Comparison of ENCODE assay signal across 19 cellular contexts in the genomic region with DNA sequence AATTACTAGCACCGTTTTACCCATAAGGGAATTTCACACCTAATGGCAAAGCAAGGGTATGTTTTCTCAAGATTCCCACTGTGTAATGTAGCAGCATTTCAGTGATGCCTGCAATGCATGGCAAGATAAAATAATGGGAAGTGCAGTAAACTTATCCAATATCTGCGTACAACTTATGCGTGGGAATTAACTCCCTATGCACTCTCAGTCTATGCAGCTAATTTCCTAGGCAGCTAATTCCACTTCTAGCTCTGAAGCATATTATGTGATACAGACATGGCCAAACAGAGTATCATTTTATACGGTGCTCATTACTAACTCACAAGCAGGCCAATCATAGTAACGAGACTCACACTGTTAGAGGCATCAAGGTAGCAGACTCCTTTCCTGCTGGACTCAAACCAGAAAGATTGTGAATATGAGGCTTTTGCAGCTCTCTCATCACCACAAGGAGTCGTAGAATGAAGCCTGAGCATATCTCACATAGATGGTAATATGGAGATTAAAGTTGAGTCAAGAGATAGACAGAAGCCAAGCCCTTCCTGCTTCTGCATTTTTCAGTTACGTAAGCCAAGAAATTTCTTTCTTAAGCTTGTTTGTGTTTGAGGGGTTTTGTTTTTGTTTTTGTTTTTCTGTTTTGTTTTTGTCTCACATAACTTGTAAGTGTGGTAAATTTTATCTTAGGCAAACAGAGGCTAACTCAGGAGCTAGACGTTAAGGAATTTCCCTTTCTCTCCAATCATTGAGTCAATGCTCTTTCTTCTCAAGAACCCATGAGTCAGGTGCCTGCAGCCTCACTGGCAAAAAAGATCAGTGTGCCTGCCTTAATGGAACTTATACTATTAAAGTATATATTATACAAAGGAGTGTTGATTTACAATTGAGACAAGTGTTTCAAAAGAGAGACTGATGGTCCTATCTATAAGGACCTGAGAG. TPM values are rescaled to one million over a fixed set of nuclear protein-coding genes. Genes with fewer than 3 reads are reported as not detected.
DNase-seq lines count a peak whose midpoint lies in the region; ATAC-seq, FAIRE-seq and TF ChIP-seq lines count a peak whose summit lies in the region.
"Had no signal": no experiment of that assay in that cellular context is flagged by ENCODE, and none has a peak within 500 bp of the region (broad histone marks: within the 10 kb centered on the region; RNA-seq: fewer than 3 reads in every experiment).

No MANE protein-coding gene starts in this region.

- H3K9ac ChIP-seq in endothelial cell of umbilical vein (replicated peaks; ENCODE audit: extremely low read depth, insufficient read depth, low read length): no peak overlapping the region

- peak; percentile 70 to 74 for ATAC-seq in activated T-cell treated with anti-CD3 and anti-CD28 coated beads, Interleukin-2, amount 50 U/mL, for 72 hours (replicated peaks in 1 of 2)
- ATAC-seq in Panc1 (peak; percentile 93), HG02973 (IDR thresholded peaks at IDR 0.05; ENCODE audit: unreplicated experiment) (no peak)

- TF ChIP-seq POLR2A in endothelial cell of umbilical vein (IDR thresholded peaks at IDR 0.05; ENCODE audit: low read depth, low read length): no peak

- H3K27ac ChIP-seq in Panc1 (ENCODE audit: low read length) (peak overlapping the region; percentile 86), endothelial cell of umbilical vein (ENCODE audit: insufficient read depth, low read depth, low read length) (no peak overlapping the region)
- H3K27ac ChIP-seq: HL-60, vagina had no signal

- H3K79me2 ChIP-seq in endothelial cell of umbilical vein (ENCODE audit: control insufficient read depth, insufficient read depth, low read length): no peaks in the 10 kb centered on the region

- H3K9me3 ChIP-seq in Panc1 (ENCODE audit: control insufficient read depth, insufficient read depth, low read depth, low read length): no peaks in the 10 kb centered on the region
- H3K9me3 ChIP-seq in endothelial cell of umbilical vein (replicated peaks; ENCODE audit: control insufficient read depth, insufficient read depth, low read length): no peaks in the 10 kb centered on the region
- H3K9me3 ChIP-seq: vagina had no signal

- peaks cover 3% of the 10 kb centered on the region for H3K27me3 Mint-ChIP-seq in activated T-cell treated with anti-CD3 and anti-CD28 coated beads, Interleukin-2, amount 50 U/mL, for 72 hours (ENCODE audit: low read depth)
- H3K27me3 Mint-ChIP-seq in activated T-cell treated with anti-CD3 and anti-CD28 coated beads, Interleukin-2, amount 50 U/mL, for 24 hours: peaks cover 5% of the 10 kb centered on the region

- CTCF ChIA-PET in Panc1 (lab: Charles Lee) (interaction anchor here (0.7 to 1.0 kb wide), 2 partner anchors 9 to 15 kb away, joined by 3 read pairs; no protein-coding TSS in a partner anchor), endothelial cell of umbilical vein (lab: Charles Lee) (interaction anchor here (1.0 to 1.9 kb wide), 11 partner anchors 9 to 87 kb away, joined by 3 to 9 read pairs (median 4); a partner anchor contains a TSS)

- TF ChIP-seq CTCF in Panc1 (IDR thresholded peaks at IDR 0.05) (peak; percentile 40), endothelial cell of umbilical vein (IDR thresholded peaks at IDR 0.05; ENCODE audit: extremely low read depth in 1 of 2, insufficient read depth in 1 of 2, low read depth in 1 of 2, low read length in 2 of 2) (no peak)

- peak overlapping the region; percentile 66 for H2AFZ ChIP-seq in endothelial cell of umbilical vein (ENCODE audit: low read depth, low read length)

- in situ Hi-C loops in Panc1 (cut with HindIII; ENCODE audit: low pct_unique_long_range_greater_than_20kb, low sequenced_read_pairs): no loop called here

- dilution Hi-C loops in endothelial cell of umbilical vein (cut with MboI; ENCODE audit: extremely low pct_ligation_motif_present, low sequenced_read_pairs): no loop called here

- peak in 1 of 2 donors; percentile 0 for DNase-seq in activated T-cell treated with anti-CD3 and anti-CD28 coated beads, Interleukin-2, amount 50 U/mL, for 72 hours
- DNase-seq in activated T-cell treated with anti-CD3 and anti-CD28 coated beads, Interleukin-2, amount 50 U/mL, for 24 hours: no peak
- DNase-seq in Panc1 (ENCODE audit: low read depth, low spot score): no peak
- peak; percentile 55 for DNase-seq in endothelial cell of umbilical vein (ENCODE audit: low read depth, low spot score)
- DNase-seq in renal cortical epithelial cell (ENCODE audit: low read depth): peak; percentile 58
- no peak for DNase-seq in NCI-H748 (lab: John Stamatoyannopoulos, UW; ENCODE audit: unreplicated experiment)
- DNase-seq in NCI-H1436 (lab: John Stamatoyannopoulos, UW): no peak
- DNase-seq: activated naive CD8-positive, alpha-beta T cell treated with anti-CD3 and anti-CD28 coated beads for 36 hours; CD8-positive, alpha-beta memory T cell; EL; KBM-7; NCI-H1105 treated with DMSO at 0.1 percent for 48 hours; NCI-H2171 treated with DMSO at 0.1 percent for 48 hours; nephron progenitor cell; NK-92 treated with Interleukin-12 subunit alpha and Interleukin-12 subunit beta, amount 100 ng/mL, for 24 hours had no signal

- no peaks in the 10 kb centered on the region for H3K36me3 Mint-ChIP-seq in activated T-cell treated with anti-CD3 and anti-CD28 coated beads, Interleukin-2, amount 50 U/mL, for 72 hours (ENCODE audit: insufficient read depth in 2 of 2)
- H3K36me3 Mint-ChIP-seq in activated T-cell treated with anti-CD3 and anti-CD28 coated beads, Interleukin-2, amount 50 U/mL, for 24 hours (ENCODE audit: low read depth): no peaks in the 10 kb centered on the region
- H3K36me3 Mint-ChIP-seq: activated naive CD8-positive, alpha-beta T cell treated with anti-CD3 and anti-CD28 coated beads for 36 hours; CD8-positive, alpha-beta memory T cell had no signal

- no peaks in the 10 kb centered on the region for H3K9me1 ChIP-seq in endothelial cell of umbilical vein (replicated peaks; ENCODE audit: control insufficient read depth, extremely low read depth, insufficient read depth, low read length)

- no peak overlapping the region for H3K27ac Mint-ChIP-seq in activated T-cell treated with anti-CD3 and anti-CD28 coated beads, Interleukin-2, amount 50 U/mL, for 72 hours
- H3K27ac Mint-ChIP-seq in activated T-cell treated with anti-CD3 and anti-CD28 coated beads, Interleukin-2, amount 50 U/mL, for 24 hours: no peak overlapping the region
- H3K27ac Mint-ChIP-seq: activated naive CD8-positive, alpha-beta T cell treated with anti-CD3 and anti-CD28 coated beads for 36 hours; nephron progenitor cell had no signal

- no peaks in the 10 kb centered on the region for H3K36me3 ChIP-seq in Panc1 (ENCODE audit: control insufficient read depth, insufficient read depth, low read length)
- no peaks in the 10 kb centered on the region for H3K36me3 ChIP-seq in endothelial cell of umbilical vein (ENCODE audit: control insufficient read depth in 2 of 2, extremely low read depth in 1 of 2, insufficient read depth in 2 of 2, low read length in 2 of 2)
- H3K36me3 ChIP-seq: vagina had no signal

- intact Hi-C loops in Panc1 (cut with micrococcal nuclease; ENCODE audit: unreplicated experiment) (no loop called here), endothelial cell of umbilical vein (cut with micrococcal nuclease) (loop anchor here (2.0 kb wide), 1 partner anchor 36 kb away; a partner anchor contains a TSS)

- peak; percentile 77 for FAIRE-seq in endothelial cell of umbilical vein (lab: Jason Lieb, UNC)
- FAIRE-seq: colon had no signal

- H3K4me3 ChIP-seq in Panc1 (ENCODE audit: low read depth in 2 of 2, low read length in 2 of 2) (peak overlapping the region in 1 of 2 experiments; percentile 34; a peak in 3 of 4 replicates), endothelial cell of umbilical vein (replicated peaks in 1 of 3; ENCODE audit: insufficient read depth in 1 of 3, low read depth in 1 of 3, low read length in 3 of 3) (no peak overlapping the region)
- H3K4me3 ChIP-seq: vagina had no signal

- H3K9me3 Mint-ChIP-seq in activated T-cell treated with anti-CD3 and anti-CD28 coated beads, Interleukin-2, amount 50 U/mL, for 72 hours: no peaks in the 10 kb centered on the region
- H3K9me3 Mint-ChIP-seq in activated T-cell treated with anti-CD3 and anti-CD28 coated beads, Interleukin-2, amount 50 U/mL, for 24 hours: no peaks in the 10 kb centered on the region
- H3K9me3 Mint-ChIP-seq: activated naive CD8-positive, alpha-beta T cell treated with anti-CD3 and anti-CD28 coated beads for 36 hours; CD8-positive, alpha-beta memory T cell; nephron progenitor cell had no signal

- POLR2A ChIA-PET in Panc1 (lab: Charles Lee): interaction anchor here (1.0 to 1.8 kb wide), 2 partner anchors 31 to 35 kb away, joined by 4 to 8 read pairs; a partner anchor contains a TSS
- POLR2A ChIA-PET in endothelial cell of umbilical vein (lab: Charles Lee): interaction anchor here (1.5 kb wide), 1 partner anchor 34 kb away, joined by 7 read pairs; a partner anchor contains a TSS

- peaks cover 10% of the 10 kb centered on the region for H3K4me1 Mint-ChIP-seq in activated T-cell treated with anti-CD3 and anti-CD28 coated beads, Interleukin-2, amount 50 U/mL, for 72 hours (ENCODE audit: low read depth)
- peaks cover 3% of the 10 kb centered on the region for H3K4me1 Mint-ChIP-seq in activated T-cell treated with anti-CD3 and anti-CD28 coated beads, Interleukin-2, amount 50 U/mL, for 24 hours (ENCODE audit: low read depth)
- H3K4me1 Mint-ChIP-seq: activated naive CD8-positive, alpha-beta T cell treated with anti-CD3 and anti-CD28 coated beads for 36 hours; CD8-positive, alpha-beta memory T cell; nephron progenitor cell had no signal

- H3K4me1 ChIP-seq in Panc1 (ENCODE audit: control insufficient read depth, insufficient read depth, low read length): peaks cover 16% of the 10 kb centered on the region
- peaks cover 6% of the 10 kb centered on the region for H3K4me1 ChIP-seq in endothelial cell of umbilical vein (ENCODE audit: control insufficient read depth, extremely low read depth, insufficient read depth, low read length)
- H3K4me1 ChIP-seq: vagina had no signal

- H3K4me2 ChIP-seq in endothelial cell of umbilical vein (ENCODE audit: insufficient read depth, low read length): no peak overlapping the region

- H3K4me3 Mint-ChIP-seq in activated T-cell treated with anti-CD3 and anti-CD28 coated beads, Interleukin-2, amount 50 U/mL, for 72 hours: peak overlapping the region in 1 of 2 donors; percentile 40
- no peak overlapping the region for H3K4me3 Mint-ChIP-seq in activated T-cell treated with anti-CD3 and anti-CD28 coated beads, Interleukin-2, amount 50 U/mL, for 24 hours
- H3K4me3 Mint-ChIP-seq: activated naive CD8-positive, alpha-beta T cell treated with anti-CD3 and anti-CD28 coated beads for 36 hours; CD8-positive, alpha-beta memory T cell; nephron progenitor cell had no signal

- H3K27me3 ChIP-seq in Panc1 (ENCODE audit: control insufficient read depth, insufficient read depth, low read length) (no peaks in the 10 kb centered on the region), endothelial cell of umbilical vein (ENCODE audit: control insufficient read depth in 2 of 2, insufficient read depth in 2 of 2, low read length in 2 of 2) (no peaks in the 10 kb centered on the region)
- H3K27me3 ChIP-seq: vagina had no signal

- no peaks in the 10 kb centered on the region for H4K20me1 ChIP-seq in endothelial cell of umbilical vein (replicated peaks; ENCODE audit: control insufficient read depth, extremely low read depth, insufficient read depth, low read length)

- no TSS peak for BruUV-seq in Panc1 (replicated peaks; lab: Mats Ljungman, UMichigan)
- no TSS peak for BruUV-seq in endothelial cell of umbilical vein (replicated peaks; lab: Mats Ljungman, UMichigan)

RNA-seq across cellular contexts. Expression of a gene that starts 34.7 kb away (rescaled TPM):
- 10 to 100 TPM; 11.2 to 11.8 TPM for total RNA-seq in activated T-cell treated with anti-CD3 and anti-CD28 coated beads, Interleukin-2, amount 50 U/mL, for 72 hours
- total RNA-seq in Panc1 (2021; ENCODE audit: unreplicated experiment) (218 TPM), endothelial cell of umbilical vein (131 and 135 TPM in 2 replicates), renal cortical epithelial cell (694 and 876 TPM in 2 replicates)
- polyA plus RNA-seq in Panc1 (2012; ENCODE audit: insufficient read length): 140 TPM
- polyA plus RNA-seq in endothelial cell of umbilical vein: 58.9 and 61.8 TPM in 2 replicates
- polyA plus RNA-seq in endothelial cell of umbilical vein (2011; cell fraction: cytosol; rRNA removed): 42.4 and 56.1 TPM in 2 replicates
- polyA plus RNA-seq in endothelial cell of umbilical vein (2011; cell fraction: nucleus; rRNA removed): 132 and 167 TPM in 2 replicates
- 186 and 226 TPM in 2 replicates for polyA plus RNA-seq in endothelial cell of umbilical vein (2012)
- polyA minus RNA-seq in endothelial cell of umbilical vein: 308 and 336 TPM in 2 replicates
- polyA minus RNA-seq in endothelial cell of umbilical vein (2011; cell fraction: cytosol; rRNA and poly(A)+ RNA removed): 24.8 TPM
- 215 and 368 TPM in 2 replicates for polyA minus RNA-seq in endothelial cell of umbilical vein (2011; cell fraction: nucleus; rRNA and poly(A)+ RNA removed)

Comparison
In these comparisons a context has a peak if more than half of its experiments do, and no peak if none do; other contexts are left out.
1. DNase-seq: peak in endothelial cell of umbilical vein (single experiment) and renal cortical epithelial cell (single experiment); none in activated T-cell treated with anti-CD3 and anti-CD28 coated beads, Interleukin-2, amount 50 U/mL, for 24 hours (single experiment), Panc1 (single experiment), NCI-H748 (single experiment) and NCI-H1436 (single experiment).
2. RNA of a gene that starts 34.7 kb away (total RNA-seq): 694 to 876 TPM in renal cortical epithelial cell, 218 TPM in Panc1 (single experiment) and 131 to 135 TPM in endothelial cell of umbilical vein; 11.2 to 11.8 TPM in activated T-cell treated with anti-CD3 and anti-CD28 coated beads, Interleukin-2, amount 50 U/mL, for 72 hours; every median in the first group is over 10 times any median in the second.